26 cellular contexts compared by ENCODE assay signal in genomic region chr4:58451707-58452106, GRCh38.
"Had no signal": no experiment of that assay in that cellular context is flagged by ENCODE, and none has a peak within 500 bp of the region (broad histone marks: within the 10 kb centered on the region; RNA-seq: fewer than 3 reads in every experiment).

No MANE protein-coding gene starts in this region.

- ATAC-seq: stimulated activated effector memory CD8-positive, alpha-beta T cell treated with anti-CD3 and anti-CD28 coated beads, Interleukin-12 subunit alpha, Interleukin-12 subunit beta, amount 100 ng/mL, for 72 hours; stimulated activated memory B cell treated with anti-CD40 and anti-IgM and Interleukin-4, amounts not matched to agents 10 μg/mL and 1 μg/mL and 100 μg/mL, for 72 hours; stimulated activated naive B cell treated with anti-CD40 and anti-IgM and Interleukin-4, amounts not matched to agents 10 μg/mL and 1 μg/mL and 100 μg/mL, for 72 hours; stimulated activated naive CD8-positive, alpha-beta T cell treated with anti-CD3 and anti-CD28 coated beads, Interleukin-15, amount 100 ng/mL, for 72 hours; stimulated activated naive CD8-positive, alpha-beta T cell treated with anti-CD3 and anti-CD28 coated beads, Interleukin-15, Interleukin-2, amounts not matched to agents 100 U/mL and 50 U/mL, for 24 hours; upper lobe of right lung had no signal

- H3K27me3 ChIP-seq: stomach, suprapubic skin, testis, thyroid gland, tibial artery, tibial nerve, transverse colon, upper lobe of left lung, upper lobe of right lung, uterus, vagina had no signal

- H3K36me3 ChIP-seq: stomach, suprapubic skin, thoracic aorta, thyroid gland, tibial artery, tibial nerve, transverse colon, upper lobe of left lung, upper lobe of right lung, uterus, vagina had no signal

- H3K9me3 ChIP-seq: stomach, suprapubic skin, testis, thoracic aorta, thyroid gland, tibial artery, tibial nerve, transverse colon, upper lobe of right lung, uterus, vagina had no signal

- H3K27ac ChIP-seq: stomach, suprapubic skin, testis, thoracic aorta, thyroid gland, tibial artery, tibial nerve, transverse colon, upper lobe of left lung, upper lobe of right lung, uterus, vagina had no signal

- H3K4me3 ChIP-seq: stomach, suprapubic skin, testis, thoracic aorta, thyroid gland, tibial artery, tibial nerve, transverse colon, upper lobe of left lung, upper lobe of right lung, uterus, vagina had no signal

- FAIRE-seq: urothelium cell line had no signal

- H3K4me1 ChIP-seq: stomach, suprapubic skin, testis, thyroid gland, tibial nerve, transverse colon, upper lobe of left lung, upper lobe of right lung, uterus, vagina had no signal

- DNase-seq: stimulated activated CD4-positive, alpha-beta T cell treated with anti-CD3 and anti-CD28 coated beads, Interleukin-2, amount 100 ng/mL, for 48 hours; stimulated activated CD4-positive, alpha-beta T cell treated with anti-CD3 and anti-CD28 coated beads, Interleukin-4, amount 100 ng/mL, for 1 hour; stimulated activated CD4-positive, alpha-beta T cell treated with anti-CD3 and anti-CD28 coated beads, Interleukin-4, amount 100 ng/mL, for 24 hours; stimulated activated CD4-positive, alpha-beta T cell treated with anti-CD3 and anti-CD28 coated beads, Interleukin-4, amount 100 ng/mL, for 4 hours; stimulated activated CD8-positive, alpha-beta memory T cell treated with anti-CD3 and anti-CD28 coated beads, Interleukin-4, amount 100 ng/mL, for 48 hours; stimulated activated naive B cell treated with anti-CD40 and anti-IgM and Interleukin-4, amounts not matched to agents 10 μg/mL and 1 μg/mL and 100 μg/mL, for 72 hours; stimulated activated naive CD4-positive, alpha-beta T cell; stimulated activated naive CD4-positive, alpha-beta T cell treated with Interleukin-2 at 50 U/mL for 16 hours; stimulated activated naive CD8-positive, alpha-beta T cell treated with anti-CD3 and anti-CD28 coated beads, Interleukin-15, amount 100 ng/mL, for 72 hours; stimulated activated naive CD8-positive, alpha-beta T cell treated with anti-CD3 and anti-CD28 coated beads, Interleukin-15, Interleukin-2, amounts not matched to agents 100 U/mL and 50 U/mL, for 24 hours; stomach; substantia nigra; testis; thyroid gland; tibial artery; transverse colon; upper lobe of left lung; upper lobe of right lung; uterus had no signal
